18 cellular contexts compared by ENCODE assay signal in genomic region chr1:221230605-221231004, GRCh38.
DNase-seq lines count a peak whose midpoint lies in the region; ATAC-seq, FAIRE-seq and TF ChIP-seq lines count a peak whose summit lies in the region.
"Had no signal": no experiment of that assay in that cellular context is flagged by ENCODE, and none has a peak within 500 bp of the region (broad histone marks: within the 10 kb centered on the region; RNA-seq: fewer than 3 reads in every experiment).

No MANE protein-coding gene starts in this region.

- intact Hi-C loops in Right ventricle myocardium inferior (cut with DNase I) (loop anchor here (2.0 kb wide), 1 partner anchor 26 kb away; no protein-coding TSS in a partner anchor), cardiac septum (cut with DNase I) (no loop called here)

- no peaks in the 10 kb centered on the region for H3K36me3 ChIP-seq in astrocyte (ENCODE audit: insufficient read depth, low read length)
- no peaks in the 10 kb centered on the region for H3K36me3 ChIP-seq in thoracic aorta

- FAIRE-seq in astrocyte (lab: Jason Lieb, UNC) (no peak), islet of Langerhans (lab: Jason Lieb, UNC) (peak; percentile 38)
- FAIRE-seq: GM18507 had no signal

- no peaks in the 10 kb centered on the region for H3K9me3 Mint-ChIP-seq in astrocyte (ENCODE audit: unreplicated experiment)
- H3K9me3 Mint-ChIP-seq in activated naive CD4-positive, alpha-beta T cell treated with anti-CD3 and anti-CD28 coated beads, Interleukin-2, amount 10 ng/mL, durations not matched to agents 7 days and 5 days: peaks cover 6% of the 10 kb centered on the region
- H3K9me3 Mint-ChIP-seq: stimulated activated memory B cell treated with anti-CD40 and anti-IgM and Interleukin-4, amounts not matched to agents 10 μg/mL and 1 μg/mL and 100 μg/mL, for 72 hours had no signal

- no peak overlapping the region for H3K9ac ChIP-seq in astrocyte (ENCODE audit: low read length)
- H3K9ac ChIP-seq: parathyroid adenoma had no signal

- ATAC-seq in Right ventricle myocardium inferior (peak; percentile 90), thoracic aorta (ENCODE audit: insufficient number of reproducible peaks, low FRiP score, low read depth) (peak; percentile 45)
- ATAC-seq: activated naive CD8-positive, alpha-beta T cell treated with anti-CD3 and anti-CD28 coated beads, Interleukin-2, amount 50 U/mL, for 24 hours; stimulated activated memory B cell treated with anti-CD40 and anti-IgM and Interleukin-4, amounts not matched to agents 10 μg/mL and 1 μg/mL and 100 μg/mL, for 72 hours had no signal

- H3K4me1 Mint-ChIP-seq in astrocyte (ENCODE audit: low read depth, unreplicated experiment): peaks cover 6% of the 10 kb centered on the region
- no peaks in the 10 kb centered on the region for H3K4me1 Mint-ChIP-seq in activated naive CD4-positive, alpha-beta T cell treated with anti-CD3 and anti-CD28 coated beads, Interleukin-2, amount 10 ng/mL, durations not matched to agents 7 days and 5 days

- H3K4me2 ChIP-seq in astrocyte (ENCODE audit: low read length): no peak overlapping the region

- H3K4me3 Mint-ChIP-seq in astrocyte (ENCODE audit: unreplicated experiment): no peak overlapping the region
- no peak overlapping the region for H3K4me3 Mint-ChIP-seq in activated naive CD4-positive, alpha-beta T cell treated with anti-CD3 and anti-CD28 coated beads, Interleukin-2, amount 10 ng/mL, durations not matched to agents 7 days and 5 days
- H3K4me3 Mint-ChIP-seq: activated naive CD8-positive, alpha-beta T cell treated with anti-CD3 and anti-CD28 coated beads, Interleukin-2, amount 50 U/mL, for 24 hours; stimulated activated memory B cell treated with anti-CD40 and anti-IgM and Interleukin-4, amounts not matched to agents 10 μg/mL and 1 μg/mL and 100 μg/mL, for 72 hours had no signal

- no peak overlapping the region for H3K27ac Mint-ChIP-seq in astrocyte (ENCODE audit: unreplicated experiment)
- H3K27ac Mint-ChIP-seq in activated naive CD4-positive, alpha-beta T cell treated with anti-CD3 and anti-CD28 coated beads, Interleukin-2, amount 10 ng/mL, durations not matched to agents 7 days and 5 days: no peak overlapping the region
- H3K27ac Mint-ChIP-seq: activated naive CD8-positive, alpha-beta T cell treated with anti-CD3 and anti-CD28 coated beads, Interleukin-2, amount 50 U/mL, for 24 hours; stimulated activated memory B cell treated with anti-CD40 and anti-IgM and Interleukin-4, amounts not matched to agents 10 μg/mL and 1 μg/mL and 100 μg/mL, for 72 hours had no signal

- H3K4me1 ChIP-seq in astrocyte (ENCODE audit: insufficient read depth, low read length) (no peaks in the 10 kb centered on the region), thoracic aorta (ENCODE audit: control insufficient read depth in 1 of 2, low read depth in 2 of 2) (peaks cover 11 to 13% of the 10 kb centered on the region in 2 donors)
- H3K4me1 ChIP-seq: parathyroid adenoma had no signal

- no peaks in the 10 kb centered on the region for H3K36me3 Mint-ChIP-seq in astrocyte (ENCODE audit: low read depth, unreplicated experiment)
- H3K36me3 Mint-ChIP-seq in activated naive CD4-positive, alpha-beta T cell treated with anti-CD3 and anti-CD28 coated beads, Interleukin-2, amount 10 ng/mL, durations not matched to agents 7 days and 5 days: no peaks in the 10 kb centered on the region
- H3K36me3 Mint-ChIP-seq: stimulated activated memory B cell treated with anti-CD40 and anti-IgM and Interleukin-4, amounts not matched to agents 10 μg/mL and 1 μg/mL and 100 μg/mL, for 72 hours had no signal

- no peak overlapping the region for H2AFZ ChIP-seq in astrocyte (ENCODE audit: low read depth, low read length)
- H2AFZ ChIP-seq: parathyroid adenoma had no signal

- H3K4me3 ChIP-seq in astrocyte (ENCODE audit: insufficient read depth, low read depth, low read length) (no peak overlapping the region), thoracic aorta (no peak overlapping the region)

- H3K27ac ChIP-seq in astrocyte (ENCODE audit: low read depth, low read length): no peak overlapping the region
- no peak overlapping the region for H3K27ac ChIP-seq in thoracic aorta
- H3K27ac ChIP-seq in substantia nigra (ENCODE audit: low read depth, low read length, poor library complexity, severe bottlenecking): no peak overlapping the region
- H3K27ac ChIP-seq: parathyroid adenoma had no signal

- no peaks in the 10 kb centered on the region for H3K79me2 ChIP-seq in astrocyte (ENCODE audit: insufficient read depth, low read length)
- H3K79me2 ChIP-seq: parathyroid adenoma had no signal

- no peak for TF ChIP-seq CTCF in astrocyte (IDR thresholded peaks at IDR 0.05; ENCODE audit: insufficient read depth, low read depth, low read length)
- TF ChIP-seq CTCF in thoracic aorta (IDR thresholded peaks at IDR 0.05): no peak

- DNase-seq in Right ventricle myocardium inferior (ENCODE audit: missing footprints) (no peak), cardiac septum (ENCODE audit: low spot score) (no peak), astrocyte (ENCODE audit: low read depth) (peak; percentile 6), thoracic aorta (ENCODE audit: low spot score) (no peak), substantia nigra (lab: John Stamatoyannopoulos, UW) (no peak), NCI-H2227 treated with DMSO at 0.1 percent for 48 hours (lab: John Stamatoyannopoulos, UW) (no peak)
- DNase-seq in activated naive CD4-positive, alpha-beta T cell treated with anti-CD3 and anti-CD28 coated beads, Interleukin-2, amount 10 ng/mL, durations not matched to agents 7 days and 5 days: no peak
- DNase-seq: activated naive CD8-positive, alpha-beta T cell treated with anti-CD3 and anti-CD28 coated beads, Interleukin-2, amount 50 U/mL, for 24 hours; effector CD4-positive, alpha-beta T cell; head of caudate nucleus; NCI-H1105 treated with DMSO at 0.1 percent for 48 hours; NCI-H526; SIG-M5; stimulated activated CD4-positive, alpha-beta T cell treated with anti-CD3 and anti-CD28 coated beads, Interleukin-2, amount 100 ng/mL, for 48 hours had no signal

- H3K27me3 ChIP-seq in astrocyte (ENCODE audit: insufficient read depth, low read length): no peaks in the 10 kb centered on the region
- no peaks in the 10 kb centered on the region for H3K27me3 ChIP-seq in thoracic aorta (replicated peaks; ENCODE audit: insufficient read depth)

- CTCF ChIA-PET in activated naive CD4-positive, alpha-beta T cell treated with anti-CD3 and anti-CD28 coated beads, Interleukin-2, amount 10 ng/mL, durations not matched to agents 7 days and 5 days (lab: Charles Lee): no interaction called here

- H4K20me1 ChIP-seq in astrocyte (ENCODE audit: insufficient read depth, low read length): no peaks in the 10 kb centered on the region

- H3K9me3 ChIP-seq in astrocyte (ENCODE audit: insufficient read depth, low read depth, low read length) (no peaks in the 10 kb centered on the region), thoracic aorta (no peaks in the 10 kb centered on the region)

- peaks cover 15% of the 10 kb centered on the region for H3K27me3 Mint-ChIP-seq in astrocyte (ENCODE audit: low read depth, unreplicated experiment)
- H3K27me3 Mint-ChIP-seq in activated naive CD4-positive, alpha-beta T cell treated with anti-CD3 and anti-CD28 coated beads, Interleukin-2, amount 10 ng/mL, durations not matched to agents 7 days and 5 days: no peaks in the 10 kb centered on the region
